1 cellular context compared by ENCODE assay signal in the genomic region with DNA sequence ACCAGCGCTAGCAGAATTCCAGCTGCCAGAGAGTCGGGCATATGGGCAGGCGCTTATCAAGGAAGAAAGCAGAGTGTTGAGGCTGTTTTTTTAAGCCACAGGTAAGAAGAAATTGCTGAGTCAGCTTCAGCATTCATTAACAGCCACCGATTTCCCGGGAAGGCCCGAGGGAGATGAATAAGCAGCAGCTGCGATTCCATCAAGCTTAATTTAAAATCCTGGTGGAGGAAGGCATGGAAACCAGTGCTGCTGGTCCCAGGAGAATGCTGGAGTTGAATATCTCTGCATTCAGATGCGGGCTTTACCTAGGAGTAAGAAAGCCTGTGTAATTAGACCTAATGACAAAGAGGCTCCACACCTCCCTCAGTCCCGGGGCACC.
TF ChIP-seq lines count a peak whose summit lies in the region.

No MANE protein-coding gene starts in this region.

TF ChIP-seq in SK-N-SH treated with all-trans-retinoic acid at 6 μM for 48 hours, 23 proteins besides CTCF, POLR2A, EP300 and RAD21 (continued from another document):
- TF ChIP-seq, protein P1, sequence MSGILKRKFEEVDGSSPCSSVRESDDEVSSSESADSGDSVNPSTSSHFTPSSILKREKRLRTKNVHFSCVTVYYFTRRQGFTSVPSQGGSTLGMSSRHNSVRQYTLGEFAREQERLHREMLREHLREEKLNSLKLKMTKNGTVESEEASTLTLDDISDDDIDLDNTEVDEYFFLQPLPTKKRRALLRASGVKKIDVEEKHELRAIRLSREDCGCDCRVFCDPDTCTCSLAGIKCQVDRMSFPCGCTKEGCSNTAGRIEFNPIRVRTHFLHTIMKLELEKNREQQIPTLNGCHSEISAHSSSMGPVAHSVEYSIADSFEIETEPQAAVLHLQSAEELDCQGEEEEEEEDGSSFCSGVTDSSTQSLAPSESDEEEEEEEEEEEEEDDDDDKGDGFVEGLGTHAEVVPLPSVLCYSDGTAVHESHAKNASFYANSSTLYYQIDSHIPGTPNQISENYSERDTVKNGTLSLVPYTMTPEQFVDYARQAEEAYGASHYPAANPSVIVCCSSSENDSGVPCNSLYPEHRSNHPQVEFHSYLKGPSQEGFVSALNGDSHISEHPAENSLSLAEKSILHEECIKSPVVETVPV (CRISPR knock-in tag; IDR thresholded peaks at IDR 0.05): no peak
